In genomic region chr9:131613346-131613745, GRCh38 we compare ENCODE assay signal across 13 cellular contexts.
DNase-seq lines count a peak whose midpoint lies in the region; ATAC-seq and TF ChIP-seq lines count a peak whose summit lies in the region.
"Had no signal": no experiment of that assay in that cellular context is flagged by ENCODE, and none has a peak within 500 bp of the region (broad histone marks: within the 10 kb centered on the region; RNA-seq: fewer than 3 reads in every experiment).

No MANE protein-coding gene starts in this region.

- no peak for DNase-seq in activated naive CD8-positive, alpha-beta T cell treated with anti-CD3 and anti-CD28 coated beads, Interleukin-2, amount 10 ng/mL, durations not matched to agents 7 days and 5 days
- DNase-seq in activated naive CD8-positive, alpha-beta T cell treated with anti-CD3 and anti-CD28 coated beads for 36 hours = no peak
- no peak for DNase-seq in T-helper 17 cell
- DNase-seq in glutamatergic neuron = no peak
- DNase-seq in activated T-helper 2 cell treated with anti-CD3 and anti-CD28 coated beads, Interferon-gamma antibody, Interleukin-2, Interleukin-4, amounts not matched to agents 10 μg/mL and 5 μg/mL and 100 μg/mL, durations not matched to agents 14 hours and 24 hours and 36 hours (ENCODE audit: low spot score) = no peak
- no peak for DNase-seq in GM20000 (ENCODE audit: low spot score)
- DNase-seq: ACHN, GF-D8, KG1, NCI-H1048, NCI-H1694 treated with DMSO at 0.1 percent for 48 hours, PC-3 had no signal

- H3K9me3 Mint-ChIP-seq in activated naive CD8-positive, alpha-beta T cell treated with anti-CD3 and anti-CD28 coated beads, Interleukin-2, amount 10 ng/mL, durations not matched to agents 7 days and 5 days = no peaks in the 10 kb centered on the region
- H3K9me3 Mint-ChIP-seq in activated naive CD8-positive, alpha-beta T cell treated with anti-CD3 and anti-CD28 coated beads for 36 hours = no peaks in the 10 kb centered on the region
- peaks cover 28% of the 10 kb centered on the region for H3K9me3 Mint-ChIP-seq in glutamatergic neuron (ENCODE audit: unreplicated experiment)
- H3K9me3 Mint-ChIP-seq in activated T-helper 2 cell treated with anti-CD3 and anti-CD28 coated beads, Interferon-gamma antibody, Interleukin-2, Interleukin-4, amounts not matched to agents 10 μg/mL and 5 μg/mL and 100 μg/mL, durations not matched to agents 14 hours and 24 hours and 36 hours = no peaks in the 10 kb centered on the region

- no peaks in the 10 kb centered on the region for H3K27me3 Mint-ChIP-seq in activated naive CD8-positive, alpha-beta T cell treated with anti-CD3 and anti-CD28 coated beads, Interleukin-2, amount 10 ng/mL, durations not matched to agents 7 days and 5 days
- H3K27me3 Mint-ChIP-seq in activated naive CD8-positive, alpha-beta T cell treated with anti-CD3 and anti-CD28 coated beads for 36 hours = no peaks in the 10 kb centered on the region
- H3K27me3 Mint-ChIP-seq in T-helper 17 cell (no peaks in the 10 kb centered on the region), glutamatergic neuron (ENCODE audit: unreplicated experiment) (peaks cover 13% of the 10 kb centered on the region)
- no peaks in the 10 kb centered on the region for H3K27me3 Mint-ChIP-seq in activated T-helper 2 cell treated with anti-CD3 and anti-CD28 coated beads, Interferon-gamma antibody, Interleukin-2, Interleukin-4, amounts not matched to agents 10 μg/mL and 5 μg/mL and 100 μg/mL, durations not matched to agents 14 hours and 24 hours and 36 hours (ENCODE audit: low read depth)

- no peak for ATAC-seq in activated naive CD8-positive, alpha-beta T cell treated with anti-CD3 and anti-CD28 coated beads, Interleukin-2, amount 10 ng/mL, durations not matched to agents 7 days and 5 days (ENCODE audit: low read depth)
- ATAC-seq in T-helper 17 cell (no peak), HG03378 (IDR thresholded peaks at IDR 0.05; ENCODE audit: unreplicated experiment) (no peak)
- ATAC-seq: PC-3 had no signal

- no peak overlapping the region for H3K4me3 Mint-ChIP-seq in activated naive CD8-positive, alpha-beta T cell treated with anti-CD3 and anti-CD28 coated beads, Interleukin-2, amount 10 ng/mL, durations not matched to agents 7 days and 5 days
- H3K4me3 Mint-ChIP-seq in activated naive CD8-positive, alpha-beta T cell treated with anti-CD3 and anti-CD28 coated beads for 36 hours = no peak overlapping the region
- H3K4me3 Mint-ChIP-seq in T-helper 17 cell (peak overlapping the region; percentile 31), glutamatergic neuron (ENCODE audit: unreplicated experiment) (no peak overlapping the region)
- no peak overlapping the region for H3K4me3 Mint-ChIP-seq in activated T-helper 2 cell treated with anti-CD3 and anti-CD28 coated beads, Interferon-gamma antibody, Interleukin-2, Interleukin-4, amounts not matched to agents 10 μg/mL and 5 μg/mL and 100 μg/mL, durations not matched to agents 14 hours and 24 hours and 36 hours (ENCODE audit: low read depth)

- H3K9me3 ChIP-seq in T-helper 17 cell (ENCODE audit: control insufficient read depth, low read length, poor library complexity, severe bottlenecking) = no peaks in the 10 kb centered on the region

- TF ChIP-seq CTCF in glutamatergic neuron (IDR thresholded peaks at IDR 0.05; ENCODE audit: partially characterized antibody, unreplicated experiment) (no peak), GM20000 (IDR thresholded peaks at IDR 0.05; ENCODE audit: extremely low read depth, missing control alignments) (no peak)

- no peaks in the 10 kb centered on the region for H3K4me1 Mint-ChIP-seq in activated naive CD8-positive, alpha-beta T cell treated with anti-CD3 and anti-CD28 coated beads, Interleukin-2, amount 10 ng/mL, durations not matched to agents 7 days and 5 days
- H3K4me1 Mint-ChIP-seq in activated naive CD8-positive, alpha-beta T cell treated with anti-CD3 and anti-CD28 coated beads for 36 hours = no peaks in the 10 kb centered on the region
- H3K4me1 Mint-ChIP-seq in T-helper 17 cell = peaks cover 18% of the 10 kb centered on the region
- peaks cover 50% of the 10 kb centered on the region for H3K4me1 Mint-ChIP-seq in glutamatergic neuron (ENCODE audit: low read depth, unreplicated experiment)
- H3K4me1 Mint-ChIP-seq in activated T-helper 2 cell treated with anti-CD3 and anti-CD28 coated beads, Interferon-gamma antibody, Interleukin-2, Interleukin-4, amounts not matched to agents 10 μg/mL and 5 μg/mL and 100 μg/mL, durations not matched to agents 14 hours and 24 hours and 36 hours (ENCODE audit: low read depth) = no peaks in the 10 kb centered on the region

- intact Hi-C loops in activated T-helper 2 cell treated with anti-CD3 and anti-CD28 coated beads, Interferon-gamma antibody, Interleukin-2, Interleukin-4, amounts not matched to agents 10 μg/mL and 5 μg/mL and 100 μg/mL, durations not matched to agents 14 hours and 24 hours and 36 hours (cut with micrococcal nuclease) = no loop called here

- H3K27ac Mint-ChIP-seq in activated naive CD8-positive, alpha-beta T cell treated with anti-CD3 and anti-CD28 coated beads, Interleukin-2, amount 10 ng/mL, durations not matched to agents 7 days and 5 days = peak overlapping the region; percentile 17
- no peak overlapping the region for H3K27ac Mint-ChIP-seq in activated naive CD8-positive, alpha-beta T cell treated with anti-CD3 and anti-CD28 coated beads for 36 hours
- H3K27ac Mint-ChIP-seq in T-helper 17 cell (peak overlapping the region; percentile 54), glutamatergic neuron (ENCODE audit: unreplicated experiment) (peak overlapping the region; percentile 31)
- H3K27ac Mint-ChIP-seq in activated T-helper 2 cell treated with anti-CD3 and anti-CD28 coated beads, Interferon-gamma antibody, Interleukin-2, Interleukin-4, amounts not matched to agents 10 μg/mL and 5 μg/mL and 100 μg/mL, durations not matched to agents 14 hours and 24 hours and 36 hours = no peak overlapping the region

- H3K36me3 Mint-ChIP-seq in activated naive CD8-positive, alpha-beta T cell treated with anti-CD3 and anti-CD28 coated beads, Interleukin-2, amount 10 ng/mL, durations not matched to agents 7 days and 5 days = peaks cover 21% of the 10 kb centered on the region
- peaks cover 19% of the 10 kb centered on the region for H3K36me3 Mint-ChIP-seq in activated naive CD8-positive, alpha-beta T cell treated with anti-CD3 and anti-CD28 coated beads for 36 hours
- H3K36me3 Mint-ChIP-seq in T-helper 17 cell (ENCODE audit: low read depth) (peaks cover 4% of the 10 kb centered on the region), glutamatergic neuron (ENCODE audit: unreplicated experiment) (peaks cover 5% of the 10 kb centered on the region)
- H3K36me3 Mint-ChIP-seq in activated T-helper 2 cell treated with anti-CD3 and anti-CD28 coated beads, Interferon-gamma antibody, Interleukin-2, Interleukin-4, amounts not matched to agents 10 μg/mL and 5 μg/mL and 100 μg/mL, durations not matched to agents 14 hours and 24 hours and 36 hours (ENCODE audit: low read depth) = peaks cover 76% of the 10 kb centered on the region

- POLR2A ChIA-PET in activated naive CD8-positive, alpha-beta T cell treated with anti-CD3 and anti-CD28 coated beads, Interleukin-2, amount 10 ng/mL, durations not matched to agents 7 days and 5 days (lab: Charles Lee) = no interaction called here

Comparison
In these comparisons a context has a peak if more than half of its experiments do, and no peak if none do; other contexts are left out.
1. H3K27ac Mint-ChIP-seq: peak in activated naive CD8-positive, alpha-beta T cell treated with anti-CD3 and anti-CD28 coated beads, Interleukin-2, amount 10 ng/mL, durations not matched to agents 7 days and 5 days (single experiment), T-helper 17 cell (single experiment) and glutamatergic neuron (single experiment); none in activated naive CD8-positive, alpha-beta T cell treated with anti-CD3 and anti-CD28 coated beads for 36 hours (single experiment) and activated T-helper 2 cell treated with anti-CD3 and anti-CD28 coated beads, Interferon-gamma antibody, Interleukin-2, Interleukin-4, amounts not matched to agents 10 μg/mL and 5 μg/mL and 100 μg/mL, durations not matched to agents 14 hours and 24 hours and 36 hours (single experiment).